In the genomic region with DNA sequence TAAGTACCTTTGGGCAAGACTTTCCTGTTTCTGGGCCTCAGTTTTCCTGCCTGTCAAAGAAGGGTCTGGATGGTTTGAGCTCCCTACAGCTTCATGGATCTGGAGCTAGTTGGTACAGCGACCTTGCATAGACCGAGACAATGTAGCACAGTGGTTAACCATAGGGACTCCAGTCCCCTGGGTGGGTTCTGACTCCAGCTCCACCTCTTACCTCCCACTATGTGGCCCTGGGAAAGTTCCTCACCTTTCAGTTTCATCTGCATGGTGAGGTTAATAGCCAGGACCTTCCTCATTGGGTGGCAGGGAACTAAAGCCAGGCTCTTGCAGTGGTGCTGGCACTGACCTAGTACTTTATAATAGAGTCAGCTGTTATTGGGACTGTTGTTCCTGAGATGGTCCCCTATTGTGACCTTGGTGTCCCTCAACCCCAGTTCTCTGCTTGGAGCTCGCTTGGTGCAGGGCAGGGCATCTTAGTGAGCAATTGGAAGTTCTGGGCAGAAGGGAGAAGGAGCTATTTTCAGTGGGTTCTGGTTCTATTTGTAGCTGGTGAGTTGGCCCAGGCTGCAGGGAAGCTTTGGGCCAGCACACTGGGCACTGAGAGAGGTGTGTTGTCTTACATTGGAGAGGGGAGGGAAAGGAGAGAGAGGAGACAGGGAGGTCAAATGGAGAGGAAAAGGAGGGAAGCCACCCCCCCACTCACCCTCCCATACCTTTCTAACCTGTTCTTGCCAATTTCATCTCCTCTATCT, we compare ENCODE assay signal across 1 cellular context.
TF ChIP-seq lines count a peak whose summit lies in the region.

No MANE protein-coding gene starts in this region.

TF ChIP-seq in HepG2, 621 proteins besides CTCF, POLR2A, EP300 and RAD21:
- TF ChIP-seq, protein P1, sequence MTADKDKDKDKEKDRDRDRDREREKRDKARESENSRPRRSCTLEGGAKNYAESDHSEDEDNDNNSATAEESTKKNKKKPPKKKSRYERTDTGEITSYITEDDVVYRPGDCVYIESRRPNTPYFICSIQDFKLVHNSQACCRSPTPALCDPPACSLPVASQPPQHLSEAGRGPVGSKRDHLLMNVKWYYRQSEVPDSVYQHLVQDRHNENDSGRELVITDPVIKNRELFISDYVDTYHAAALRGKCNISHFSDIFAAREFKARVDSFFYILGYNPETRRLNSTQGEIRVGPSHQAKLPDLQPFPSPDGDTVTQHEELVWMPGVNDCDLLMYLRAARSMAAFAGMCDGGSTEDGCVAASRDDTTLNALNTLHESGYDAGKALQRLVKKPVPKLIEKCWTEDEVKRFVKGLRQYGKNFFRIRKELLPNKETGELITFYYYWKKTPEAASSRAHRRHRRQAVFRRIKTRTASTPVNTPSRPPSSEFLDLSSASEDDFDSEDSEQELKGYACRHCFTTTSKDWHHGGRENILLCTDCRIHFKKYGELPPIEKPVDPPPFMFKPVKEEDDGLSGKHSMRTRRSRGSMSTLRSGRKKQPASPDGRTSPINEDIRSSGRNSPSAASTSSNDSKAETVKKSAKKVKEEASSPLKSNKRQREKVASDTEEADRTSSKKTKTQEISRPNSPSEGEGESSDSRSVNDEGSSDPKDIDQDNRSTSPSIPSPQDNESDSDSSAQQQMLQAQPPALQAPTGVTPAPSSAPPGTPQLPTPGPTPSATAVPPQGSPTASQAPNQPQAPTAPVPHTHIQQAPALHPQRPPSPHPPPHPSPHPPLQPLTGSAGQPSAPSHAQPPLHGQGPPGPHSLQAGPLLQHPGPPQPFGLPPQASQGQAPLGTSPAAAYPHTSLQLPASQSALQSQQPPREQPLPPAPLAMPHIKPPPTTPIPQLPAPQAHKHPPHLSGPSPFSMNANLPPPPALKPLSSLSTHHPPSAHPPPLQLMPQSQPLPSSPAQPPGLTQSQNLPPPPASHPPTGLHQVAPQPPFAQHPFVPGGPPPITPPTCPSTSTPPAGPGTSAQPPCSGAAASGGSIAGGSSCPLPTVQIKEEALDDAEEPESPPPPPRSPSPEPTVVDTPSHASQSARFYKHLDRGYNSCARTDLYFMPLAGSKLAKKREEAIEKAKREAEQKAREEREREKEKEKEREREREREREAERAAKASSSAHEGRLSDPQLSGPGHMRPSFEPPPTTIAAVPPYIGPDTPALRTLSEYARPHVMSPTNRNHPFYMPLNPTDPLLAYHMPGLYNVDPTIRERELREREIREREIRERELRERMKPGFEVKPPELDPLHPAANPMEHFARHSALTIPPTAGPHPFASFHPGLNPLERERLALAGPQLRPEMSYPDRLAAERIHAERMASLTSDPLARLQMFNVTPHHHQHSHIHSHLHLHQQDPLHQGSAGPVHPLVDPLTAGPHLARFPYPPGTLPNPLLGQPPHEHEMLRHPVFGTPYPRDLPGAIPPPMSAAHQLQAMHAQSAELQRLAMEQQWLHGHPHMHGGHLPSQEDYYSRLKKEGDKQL (CRISPR knock-in tag; IDR thresholded peaks at IDR 0.05; ENCODE audit: low read depth) = no peak
- TF ChIP-seq, protein P2, sequence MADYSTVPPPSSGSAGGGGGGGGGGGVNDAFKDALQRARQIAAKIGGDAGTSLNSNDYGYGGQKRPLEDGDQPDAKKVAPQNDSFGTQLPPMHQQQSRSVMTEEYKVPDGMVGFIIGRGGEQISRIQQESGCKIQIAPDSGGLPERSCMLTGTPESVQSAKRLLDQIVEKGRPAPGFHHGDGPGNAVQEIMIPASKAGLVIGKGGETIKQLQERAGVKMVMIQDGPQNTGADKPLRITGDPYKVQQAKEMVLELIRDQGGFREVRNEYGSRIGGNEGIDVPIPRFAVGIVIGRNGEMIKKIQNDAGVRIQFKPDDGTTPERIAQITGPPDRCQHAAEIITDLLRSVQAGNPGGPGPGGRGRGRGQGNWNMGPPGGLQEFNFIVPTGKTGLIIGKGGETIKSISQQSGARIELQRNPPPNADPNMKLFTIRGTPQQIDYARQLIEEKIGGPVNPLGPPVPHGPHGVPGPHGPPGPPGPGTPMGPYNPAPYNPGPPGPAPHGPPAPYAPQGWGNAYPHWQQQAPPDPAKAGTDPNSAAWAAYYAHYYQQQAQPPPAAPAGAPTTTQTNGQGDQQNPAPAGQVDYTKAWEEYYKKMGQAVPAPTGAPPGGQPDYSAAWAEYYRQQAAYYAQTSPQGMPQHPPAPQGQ (CRISPR knock-in tag; IDR thresholded peaks at IDR 0.05; ENCODE audit: borderline replicate concordance) = no peak
- TF ChIP-seq, protein P3, sequence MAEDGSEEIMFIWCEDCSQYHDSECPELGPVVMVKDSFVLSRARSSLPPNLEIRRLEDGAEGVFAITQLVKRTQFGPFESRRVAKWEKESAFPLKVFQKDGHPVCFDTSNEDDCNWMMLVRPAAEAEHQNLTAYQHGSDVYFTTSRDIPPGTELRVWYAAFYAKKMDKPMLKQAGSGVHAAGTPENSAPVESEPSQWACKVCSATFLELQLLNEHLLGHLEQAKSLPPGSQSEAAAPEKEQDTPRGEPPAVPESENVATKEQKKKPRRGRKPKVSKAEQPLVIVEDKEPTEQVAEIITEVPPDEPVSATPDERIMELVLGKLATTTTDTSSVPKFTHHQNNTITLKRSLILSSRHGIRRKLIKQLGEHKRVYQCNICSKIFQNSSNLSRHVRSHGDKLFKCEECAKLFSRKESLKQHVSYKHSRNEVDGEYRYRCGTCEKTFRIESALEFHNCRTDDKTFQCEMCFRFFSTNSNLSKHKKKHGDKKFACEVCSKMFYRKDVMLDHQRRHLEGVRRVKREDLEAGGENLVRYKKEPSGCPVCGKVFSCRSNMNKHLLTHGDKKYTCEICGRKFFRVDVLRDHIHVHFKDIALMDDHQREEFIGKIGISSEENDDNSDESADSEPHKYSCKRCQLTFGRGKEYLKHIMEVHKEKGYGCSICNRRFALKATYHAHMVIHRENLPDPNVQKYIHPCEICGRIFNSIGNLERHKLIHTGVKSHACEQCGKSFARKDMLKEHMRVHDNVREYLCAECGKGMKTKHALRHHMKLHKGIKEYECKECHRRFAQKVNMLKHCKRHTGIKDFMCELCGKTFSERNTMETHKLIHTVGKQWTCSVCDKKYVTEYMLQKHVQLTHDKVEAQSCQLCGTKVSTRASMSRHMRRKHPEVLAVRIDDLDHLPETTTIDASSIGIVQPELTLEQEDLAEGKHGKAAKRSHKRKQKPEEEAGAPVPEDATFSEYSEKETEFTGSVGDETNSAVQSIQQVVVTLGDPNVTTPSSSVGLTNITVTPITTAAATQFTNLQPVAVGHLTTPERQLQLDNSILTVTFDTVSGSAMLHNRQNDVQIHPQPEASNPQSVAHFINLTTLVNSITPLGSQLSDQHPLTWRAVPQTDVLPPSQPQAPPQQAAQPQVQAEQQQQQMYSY (CRISPR knock-in tag; IDR thresholded peaks at IDR 0.05) = peak; percentile 96
- no peak for TF ChIP-seq ZSCAN25 (CRISPR knock-in tag; IDR thresholded peaks at IDR 0.05)
